In genomic region chr21:39350094-39351006, GRCh38 we compare ENCODE assay signal across 8 cellular contexts. TPM values are rescaled to one million over a fixed set of nuclear protein-coding genes. Genes with fewer than 3 reads are reported as not detected.
A peak's percentile ranks its signal among the peaks of the same experiment; 100 is the strongest.
DNase-seq lines count a peak whose midpoint lies in the region; ATAC-seq and TF ChIP-seq lines count a peak whose summit lies in the region.

No MANE protein-coding gene starts in this region.

- peak overlapping the region; percentile 70 for H3K4me3 ChIP-seq in iPS-18a (ENCODE audit: low read length)
- H3K4me3 ChIP-seq in stomach = peak overlapping the region; percentile 65 to 73 (median 70)

- H3K4me1 Mint-ChIP-seq in T-helper 1 cell treated with Interleukin-12 subunit alpha and Interleukin-12 subunit beta and Interleukin-4 antibody, amounts not matched to agents 30 μg/mL and 1 μg/mL, for 36 hours (ENCODE audit: low read depth) = peaks cover 33% of the 10 kb centered on the region
- H3K4me1 Mint-ChIP-seq in activated T-helper 17 cell treated with anti-CD3 and anti-CD28 coated beads, Interleukin-2, amount 50 U/mL, for 72 hours = peaks cover 22% of the 10 kb centered on the region

- H3K27me3 ChIP-seq in iPS-18a (ENCODE audit: control insufficient read depth, insufficient read depth, low read length) (no peaks in the 10 kb centered on the region), stomach (no peaks in the 10 kb centered on the region)

- peak overlapping the region; percentile 70 for H3K27ac ChIP-seq in iPS-18a (ENCODE audit: low read length)
- H3K27ac ChIP-seq in stomach = peak overlapping the region; percentile 87 to 99 (median 94)

- 57 to 70% (median 60%) methylated on average over 19 of the region's 19 CpGs for WGBS in stomach, 5 donors

- H3K9ac ChIP-seq in iPS-18a (ENCODE audit: low read length) = peak overlapping the region; percentile 47

- no peaks in the 10 kb centered on the region for H3K9me3 Mint-ChIP-seq in T-helper 1 cell treated with Interleukin-12 subunit alpha and Interleukin-12 subunit beta and Interleukin-4 antibody, amounts not matched to agents 30 μg/mL and 1 μg/mL, for 36 hours
- no peaks in the 10 kb centered on the region for H3K9me3 Mint-ChIP-seq in activated T-helper 17 cell treated with anti-CD3 and anti-CD28 coated beads, Interleukin-2, amount 50 U/mL, for 72 hours

- no peak for TF ChIP-seq CTCF in stomach (IDR thresholded peaks at IDR 0.05)

- H3K9me3 ChIP-seq in iPS-18a (ENCODE audit: control insufficient read depth, low read depth, low read length) = no peaks in the 10 kb centered on the region
- no peaks in the 10 kb centered on the region for H3K9me3 ChIP-seq in stomach

- no peak for TF ChIP-seq POLR2A in stomach (IDR thresholded peaks at IDR 0.05)

- H3K27ac Mint-ChIP-seq in T-helper 1 cell treated with Interleukin-12 subunit alpha and Interleukin-12 subunit beta and Interleukin-4 antibody, amounts not matched to agents 30 μg/mL and 1 μg/mL, for 36 hours = peak overlapping the region; percentile 99
- H3K27ac Mint-ChIP-seq in activated T-helper 17 cell treated with anti-CD3 and anti-CD28 coated beads, Interleukin-2, amount 50 U/mL, for 72 hours = peak overlapping the region; percentile 95

- DNase-seq in T-helper 1 cell (no peak), stomach (no peak), NCI-H1694 (lab: John Stamatoyannopoulos, UW) (no peak), NK-92 (lab: John Stamatoyannopoulos, UW; ENCODE audit: unreplicated experiment) (no peak)

- intact Hi-C loops in stomach (cut with DNase I; ENCODE audit: low total_unique reads) = no loop called here

- no peak for ATAC-seq in activated T-helper 17 cell treated with anti-CD3 and anti-CD28 coated beads, Interleukin-2, amount 50 U/mL, for 72 hours (replicated peaks)
- no peak for ATAC-seq in GM19023 (IDR thresholded peaks at IDR 0.05; ENCODE audit: unreplicated experiment)

- H3K27me3 Mint-ChIP-seq in T-helper 1 cell treated with Interleukin-12 subunit alpha and Interleukin-12 subunit beta and Interleukin-4 antibody, amounts not matched to agents 30 μg/mL and 1 μg/mL, for 36 hours (ENCODE audit: low read depth) = peaks cover 17% of the 10 kb centered on the region
- no peaks in the 10 kb centered on the region for H3K27me3 Mint-ChIP-seq in activated T-helper 17 cell treated with anti-CD3 and anti-CD28 coated beads, Interleukin-2, amount 50 U/mL, for 72 hours

- H3K4me1 ChIP-seq in iPS-18a (ENCODE audit: control insufficient read depth, low read depth, low read length) (peaks cover 26% of the 10 kb centered on the region), stomach (peaks cover 18 to 34% (median 26%) of the 10 kb centered on the region in 4 donors)

- peaks cover 19% of the 10 kb centered on the region for H3K36me3 Mint-ChIP-seq in T-helper 1 cell treated with Interleukin-12 subunit alpha and Interleukin-12 subunit beta and Interleukin-4 antibody, amounts not matched to agents 30 μg/mL and 1 μg/mL, for 36 hours (ENCODE audit: low read depth)
- peaks cover 36% of the 10 kb centered on the region for H3K36me3 Mint-ChIP-seq in activated T-helper 17 cell treated with anti-CD3 and anti-CD28 coated beads, Interleukin-2, amount 50 U/mL, for 72 hours (ENCODE audit: low read depth)

- peak overlapping the region; percentile 96 for H3K4me3 Mint-ChIP-seq in T-helper 1 cell treated with Interleukin-12 subunit alpha and Interleukin-12 subunit beta and Interleukin-4 antibody, amounts not matched to agents 30 μg/mL and 1 μg/mL, for 36 hours
- peak overlapping the region; percentile 90 for H3K4me3 Mint-ChIP-seq in activated T-helper 17 cell treated with anti-CD3 and anti-CD28 coated beads, Interleukin-2, amount 50 U/mL, for 72 hours

- TF ChIP-seq EP300 in stomach (IDR thresholded peaks at IDR 0.05) = no peak

- peaks cover 24% of the 10 kb centered on the region for H3K36me3 ChIP-seq in iPS-18a (ENCODE audit: control insufficient read depth, low read depth, low read length)
- peaks cover 0 to 4% (median 2%) of the 10 kb centered on the region in 4 donors for H3K36me3 ChIP-seq in stomach

RNA-seq across cellular contexts. Expression of gene HMGN1, which starts 1.5 kb away (rescaled TPM):
- total RNA-seq in activated T-helper 17 cell treated with anti-CD3 and anti-CD28 coated beads, Interleukin-2, amount 50 U/mL, for 72 hours = 100 to 1,000 TPM; 254 to 398 TPM
- 100 to 1,000 TPM in 4 of 5 donors, 10 to 100 TPM in 1; 39.1 to 321 (median 133) TPM for total RNA-seq in stomach
- 100 to 1,000 TPM; 128 to 148 (median 129) TPM for polyA plus RNA-seq in stomach

RNA-seq across cellular contexts. Expression of gene BRWD1, which starts 36.9 kb away (rescaled TPM):
- 10 to 100 TPM; 27.7 to 39.9 TPM for total RNA-seq in activated T-helper 17 cell treated with anti-CD3 and anti-CD28 coated beads, Interleukin-2, amount 50 U/mL, for 72 hours
- 100 to 1,000 TPM in 1 of 5 donors, 10 to 100 TPM in 4; 50.7 to 216 (median 66.5) TPM for total RNA-seq in stomach
- 1 to 10 TPM; 5.9 to 9.1 (median 8.4) TPM for polyA plus RNA-seq in stomach
